ENCODE assay signal across 17 cellular contexts in genomic region chr18:36516258-36516657, GRCh38.
DNase-seq lines count a peak whose midpoint lies in the region; ATAC-seq and TF ChIP-seq lines count a peak whose summit lies in the region.
"Had no signal": no experiment of that assay in that cellular context is flagged by ENCODE, and none has a peak within 500 bp of the region (broad histone marks: within the 10 kb centered on the region; RNA-seq: fewer than 3 reads in every experiment).

No MANE protein-coding gene starts in this region.

- no peaks in the 10 kb centered on the region for H3K36me3 ChIP-seq in BLaER1 treated with 17β-estradiol and CSF1 and Interleukin-3, amounts not matched to agents 10 nM and 100 nM
- H3K36me3 ChIP-seq in neuronal stem cell (replicated peaks in 1 of 2; ENCODE audit: control insufficient read depth in 2 of 2, insufficient read depth in 2 of 2, low read length in 2 of 2) (peaks cover 0 to 37% of the 10 kb centered on the region in 2 donors), WERI-Rb-1 (no peaks in the 10 kb centered on the region)

- no peak overlapping the region for H2AFZ ChIP-seq in neuronal stem cell (ENCODE audit: low read length)
- H2AFZ ChIP-seq: GM23338 had no signal

- no peak overlapping the region for H3K27ac ChIP-seq in BLaER1 treated with 17β-estradiol and CSF1 and Interleukin-3, amounts not matched to agents 10 nM and 100 nM
- no peak overlapping the region for H3K27ac ChIP-seq in neuronal stem cell (replicated peaks; ENCODE audit: low read length)
- no peak overlapping the region for H3K27ac ChIP-seq in WERI-Rb-1

- no peak overlapping the region for H3K4me3 ChIP-seq in BLaER1 treated with 17β-estradiol and CSF1 and Interleukin-3, amounts not matched to agents 10 nM and 100 nM
- H3K4me3 ChIP-seq in neuronal stem cell (ENCODE audit: low read length in 2 of 2): no peak overlapping the region
- H3K4me3 ChIP-seq in WERI-Rb-1 (ENCODE audit: low read depth, low read length): no peak overlapping the region
- H3K4me3 ChIP-seq: GM12878, GM23338 had no signal

- peaks cover 34% of the 10 kb centered on the region for H3K4me1 Mint-ChIP-seq in WTC11
- H3K4me1 Mint-ChIP-seq: CD14-positive monocyte; CD8-positive, alpha-beta memory T cell had no signal

- no peak overlapping the region for H3K23ac ChIP-seq in neuronal stem cell (ENCODE audit: low read depth, low read length, poor library complexity)

- peaks cover 0 to 50% (median 40%) of the 10 kb centered on the region in 10 experiments; a peak in 19 of 20 replicates for H3K4me1 ChIP-seq in BLaER1 treated with 17β-estradiol and CSF1 and Interleukin-3, amounts not matched to agents 10 nM and 100 nM
- peaks cover 3 to 14% of the 10 kb centered on the region in 2 donors for H3K4me1 ChIP-seq in neuronal stem cell (ENCODE audit: control insufficient read depth in 2 of 2, insufficient read depth in 1 of 2, low read depth in 1 of 2, low read length in 2 of 2)

- no peak overlapping the region for H2BK120ac ChIP-seq in neuronal stem cell (ENCODE audit: low read depth, low read length)

- H4K8ac ChIP-seq in neuronal stem cell (ENCODE audit: low read depth, low read length): no peak overlapping the region

- H3K9ac ChIP-seq in BLaER1 treated with 17β-estradiol and CSF1 and Interleukin-3, amounts not matched to agents 10 nM and 100 nM: 0 out of 22 replicates have a peak overlapping the region, but pooled peaks of 1 of the 11 experiments have one; percentile 34
- no peak overlapping the region for H3K9ac ChIP-seq in neuronal stem cell (ENCODE audit: low read depth, low read length, poor library complexity)

- CTCF ChIA-PET in WTC11 (lab: Charles Lee): no interaction called here

- H3K27me3 Mint-ChIP-seq in WTC11 (ENCODE audit: low read depth): no peaks in the 10 kb centered on the region

- no peak overlapping the region for H3K4me3 Mint-ChIP-seq in WTC11
- H3K4me3 Mint-ChIP-seq: CD14-positive monocyte; CD4-positive, alpha-beta T cell; CD8-positive, alpha-beta memory T cell; GM23338; H9 had no signal

- no peak overlapping the region for H2BK15ac ChIP-seq in neuronal stem cell (ENCODE audit: low read length)

- ATAC-seq in WTC11: no peak
- ATAC-seq: GM12878, HCT116 had no signal

- peak overlapping the region; percentile 25 for H3K14ac ChIP-seq in neuronal stem cell (ENCODE audit: low read length)

- TF ChIP-seq CTCF in WTC11 (IDR thresholded peaks at IDR 0.05) (no peak), WERI-Rb-1 (IDR thresholded peaks at IDR 0.05; ENCODE audit: low read depth, low read length) (no peak)

- POLR2A ChIA-PET in WTC11 (lab: Charles Lee): no interaction called here

- H4K20me1 ChIP-seq in BLaER1 treated with 17β-estradiol and CSF1 and Interleukin-3, amounts not matched to agents 10 nM and 100 nM: no peaks in the 10 kb centered on the region

- H3K4ac ChIP-seq in neuronal stem cell (ENCODE audit: low read length): no peak overlapping the region

- no peaks in the 10 kb centered on the region for H3K9me3 Mint-ChIP-seq in WTC11
- H3K9me3 Mint-ChIP-seq: CD4-positive, alpha-beta T cell; GM23338; H9 had no signal

- no peaks in the 10 kb centered on the region for H3K36me3 Mint-ChIP-seq in WTC11
- H3K36me3 Mint-ChIP-seq: CD14-positive monocyte; CD8-positive, alpha-beta memory T cell had no signal

- no peak overlapping the region for H4K91ac ChIP-seq in neuronal stem cell (ENCODE audit: low read depth, low read length, poor library complexity)

- peak overlapping the region in 9 of 11 experiments; percentile 32 to 86 (median 75); a peak in 17 of 22 replicates for H3K4me2 ChIP-seq in BLaER1 treated with 17β-estradiol and CSF1 and Interleukin-3, amounts not matched to agents 10 nM and 100 nM
- H3K4me2 ChIP-seq in neuronal stem cell (ENCODE audit: insufficient read depth, low read length, poor library complexity, severe bottlenecking): no peak overlapping the region

- no peak overlapping the region for H2BK12ac ChIP-seq in neuronal stem cell (ENCODE audit: low read length)

- H3K27ac Mint-ChIP-seq in WTC11: peak overlapping the region; percentile 35; the same call in 1 of the 2 replicates
- H3K27ac Mint-ChIP-seq: CD14-positive monocyte; CD4-positive, alpha-beta T cell; CD8-positive, alpha-beta memory T cell; GM23338 had no signal

- H3K9me3 ChIP-seq in BLaER1 treated with 17β-estradiol and CSF1 and Interleukin-3, amounts not matched to agents 10 nM and 100 nM (replicated peaks in 1 of 11): no peaks in the 10 kb centered on the region
- H3K9me3 ChIP-seq in neuronal stem cell (replicated peaks in 1 of 2; ENCODE audit: control insufficient read depth in 2 of 2, insufficient read depth in 1 of 2, low read depth in 1 of 2, low read length in 2 of 2) (no peaks in the 10 kb centered on the region), WERI-Rb-1 (ENCODE audit: severe bottlenecking) (no peaks in the 10 kb centered on the region)

- H3K18ac ChIP-seq in neuronal stem cell (ENCODE audit: low read length): no peak overlapping the region

- no peaks in the 10 kb centered on the region for H3K27me3 ChIP-seq in BLaER1 treated with 17β-estradiol and CSF1 and Interleukin-3, amounts not matched to agents 10 nM and 100 nM
- no peaks in the 10 kb centered on the region for H3K27me3 ChIP-seq in neuronal stem cell (ENCODE audit: control insufficient read depth in 3 of 3, insufficient read depth in 3 of 3, low read depth in 1 of 3, low read length in 3 of 3)
- no peaks in the 10 kb centered on the region for H3K27me3 ChIP-seq in WERI-Rb-1 (ENCODE audit: insufficient read depth, low read depth, severe bottlenecking)

- no peaks in the 10 kb centered on the region for H3K79me1 ChIP-seq in neuronal stem cell (ENCODE audit: low read depth, low read length)

- WGBS in neuronal stem cell (ENCODE audit: extremely low coverage in 2 of 2, insufficient read length in 2 of 2, insufficient replicate concordance in 1 of 2), 2 donors: no CpG with 5 or more reads among the region's 8 CpGs

- no peak for DNase-seq in WTC11 (ENCODE audit: low spot score)
- DNase-seq in neuronal stem cell (ENCODE audit: low spot score): no peak
- no peak for DNase-seq in WERI-Rb-1
- DNase-seq in NCI-H1048 (lab: John Stamatoyannopoulos, UW): no peak
- no peak for DNase-seq in NCI-H748 (lab: John Stamatoyannopoulos, UW; ENCODE audit: unreplicated experiment)
- DNase-seq: CD4-positive, alpha-beta T cell; CD8-positive, alpha-beta memory T cell; DMS 273 treated with DMSO at 0.1 percent for 48 hours; DMS79; EL; GDM1; H9 had no signal

- no peak overlapping the region for H2BK5ac ChIP-seq in neuronal stem cell (ENCODE audit: low read length)

- no peak overlapping the region for H2AK5ac ChIP-seq in neuronal stem cell (ENCODE audit: low read depth, low read length)

TF ChIP-seq in WTC11, 78 proteins besides CTCF, POLR2A, EP300 and RAD21:
- no peak for TF ChIP-seq MXD4 (CRISPR knock-in tag; IDR thresholded peaks at IDR 0.05; ENCODE audit: borderline replicate concordance)
- no peak for TF ChIP-seq ZMAT4 (CRISPR knock-in tag; IDR thresholded peaks at IDR 0.05)
- no peak for TF ChIP-seq SOX15 (CRISPR knock-in tag; IDR thresholded peaks at IDR 0.05)
- no peak for TF ChIP-seq ZNF425 (CRISPR knock-in tag; conservative IDR thresholded peaks at IDR 0.05)
- TF ChIP-seq CDX4 (CRISPR knock-in tag; IDR thresholded peaks at IDR 0.05; ENCODE audit: borderline replicate concordance): no peak
TF ChIP-seq in WTC11: peak in this region for 0.
